In the genomic region with DNA sequence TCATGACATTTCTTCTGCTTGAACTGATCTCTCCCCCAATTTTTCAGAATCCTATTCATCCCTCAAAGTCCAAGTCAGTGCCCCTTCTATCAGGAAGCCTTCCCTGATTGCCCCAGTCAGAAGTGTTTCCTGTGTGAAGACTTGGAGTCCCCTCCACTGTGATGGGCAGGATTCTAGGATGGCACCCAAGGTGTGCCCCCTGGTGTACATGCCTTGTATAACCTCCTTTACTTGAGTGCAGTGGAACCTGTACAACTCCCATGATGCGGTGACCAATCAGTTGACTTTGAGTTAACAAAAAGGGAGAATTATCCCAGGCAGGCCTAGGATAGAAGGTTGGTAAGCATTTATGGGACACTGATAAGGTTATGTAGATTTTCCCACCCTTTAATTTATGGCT, we compare ENCODE assay signal across 1 cellular context.
TF ChIP-seq lines count a peak whose summit lies in the region.

No MANE protein-coding gene starts in this region.

TF ChIP-seq in HCT116, 20 proteins besides CTCF, POLR2A, EP300 and RAD21 (continued from another document):
- TF ChIP-seq, protein P1, sequence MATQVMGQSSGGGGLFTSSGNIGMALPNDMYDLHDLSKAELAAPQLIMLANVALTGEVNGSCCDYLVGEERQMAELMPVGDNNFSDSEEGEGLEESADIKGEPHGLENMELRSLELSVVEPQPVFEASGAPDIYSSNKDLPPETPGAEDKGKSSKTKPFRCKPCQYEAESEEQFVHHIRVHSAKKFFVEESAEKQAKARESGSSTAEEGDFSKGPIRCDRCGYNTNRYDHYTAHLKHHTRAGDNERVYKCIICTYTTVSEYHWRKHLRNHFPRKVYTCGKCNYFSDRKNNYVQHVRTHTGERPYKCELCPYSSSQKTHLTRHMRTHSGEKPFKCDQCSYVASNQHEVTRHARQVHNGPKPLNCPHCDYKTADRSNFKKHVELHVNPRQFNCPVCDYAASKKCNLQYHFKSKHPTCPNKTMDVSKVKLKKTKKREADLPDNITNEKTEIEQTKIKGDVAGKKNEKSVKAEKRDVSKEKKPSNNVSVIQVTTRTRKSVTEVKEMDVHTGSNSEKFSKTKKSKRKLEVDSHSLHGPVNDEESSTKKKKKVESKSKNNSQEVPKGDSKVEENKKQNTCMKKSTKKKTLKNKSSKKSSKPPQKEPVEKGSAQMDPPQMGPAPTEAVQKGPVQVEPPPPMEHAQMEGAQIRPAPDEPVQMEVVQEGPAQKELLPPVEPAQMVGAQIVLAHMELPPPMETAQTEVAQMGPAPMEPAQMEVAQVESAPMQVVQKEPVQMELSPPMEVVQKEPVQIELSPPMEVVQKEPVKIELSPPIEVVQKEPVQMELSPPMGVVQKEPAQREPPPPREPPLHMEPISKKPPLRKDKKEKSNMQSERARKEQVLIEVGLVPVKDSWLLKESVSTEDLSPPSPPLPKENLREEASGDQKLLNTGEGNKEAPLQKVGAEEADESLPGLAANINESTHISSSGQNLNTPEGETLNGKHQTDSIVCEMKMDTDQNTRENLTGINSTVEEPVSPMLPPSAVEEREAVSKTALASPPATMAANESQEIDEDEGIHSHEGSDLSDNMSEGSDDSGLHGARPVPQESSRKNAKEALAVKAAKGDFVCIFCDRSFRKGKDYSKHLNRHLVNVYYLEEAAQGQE (IDR thresholded peaks at IDR 0.05; ENCODE audit: low read depth) = no peak
- TF ChIP-seq, protein P2, sequence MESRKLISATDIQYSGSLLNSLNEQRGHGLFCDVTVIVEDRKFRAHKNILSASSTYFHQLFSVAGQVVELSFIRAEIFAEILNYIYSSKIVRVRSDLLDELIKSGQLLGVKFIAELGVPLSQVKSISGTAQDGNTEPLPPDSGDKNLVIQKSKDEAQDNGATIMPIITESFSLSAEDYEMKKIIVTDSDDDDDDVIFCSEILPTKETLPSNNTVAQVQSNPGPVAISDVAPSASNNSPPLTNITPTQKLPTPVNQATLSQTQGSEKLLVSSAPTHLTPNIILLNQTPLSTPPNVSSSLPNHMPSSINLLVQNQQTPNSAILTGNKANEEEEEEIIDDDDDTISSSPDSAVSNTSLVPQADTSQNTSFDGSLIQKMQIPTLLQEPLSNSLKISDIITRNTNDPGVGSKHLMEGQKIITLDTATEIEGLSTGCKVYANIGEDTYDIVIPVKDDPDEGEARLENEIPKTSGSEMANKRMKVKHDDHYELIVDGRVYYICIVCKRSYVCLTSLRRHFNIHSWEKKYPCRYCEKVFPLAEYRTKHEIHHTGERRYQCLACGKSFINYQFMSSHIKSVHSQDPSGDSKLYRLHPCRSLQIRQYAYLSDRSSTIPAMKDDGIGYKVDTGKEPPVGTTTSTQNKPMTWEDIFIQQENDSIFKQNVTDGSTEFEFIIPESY (IDR thresholded peaks at IDR 0.05; ENCODE audit: extremely low read depth, insufficient replicate concordance, low read length) = no peak
- TF ChIP-seq SP1 (IDR thresholded peaks at IDR 0.05; ENCODE audit: low read depth) = no peak
